ENCODE assay signal across 32 cellular contexts in the genomic region with DNA sequence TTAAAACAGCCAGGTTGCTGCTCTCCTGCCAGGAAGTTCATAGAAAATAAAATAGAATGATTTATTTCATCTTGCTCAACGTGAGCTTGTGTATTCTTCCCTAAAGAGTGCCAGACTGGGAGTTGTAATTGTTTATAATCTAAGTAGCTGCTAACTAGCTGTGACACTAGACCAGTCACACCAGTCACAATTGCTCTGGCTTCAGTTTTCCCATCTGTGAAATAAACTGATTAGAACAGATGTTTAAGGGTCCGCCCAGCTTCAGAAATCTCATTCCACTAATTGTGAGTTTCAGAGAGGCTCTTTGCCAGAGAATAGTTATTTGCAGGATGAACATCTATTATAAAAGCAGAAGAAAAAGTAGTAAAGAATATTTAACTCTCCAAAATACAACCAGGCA.
"Had no signal": no experiment of that assay in that cellular context is flagged by ENCODE, and none has a peak within 500 bp of the region (broad histone marks: within the 10 kb centered on the region; RNA-seq: fewer than 3 reads in every experiment).

No MANE protein-coding gene starts in this region.

- ATAC-seq: activated CD8-positive, alpha-beta T cell treated with anti-CD3 and anti-CD28 coated beads for 36 hours; activated T-cell treated with anti-CD3 and anti-CD28 coated beads, Interleukin-2, amount 50 U/mL, for 4 hours; activated T-helper 17 cell treated with anti-CD3 and anti-CD28 coated beads, Interleukin-2, amount 50 U/mL, for 72 hours; gastroesophageal sphincter; heart left ventricle; left lung; lower lobe of right lung; pancreas; sciatic nerve; stimulated activated memory B cell treated with anti-CD40 and anti-IgM and Interleukin-4, amounts not matched to agents 10 μg/mL and 1 μg/mL and 100 μg/mL, for 72 hours; stimulated activated naive CD8-positive, alpha-beta T cell treated with anti-CD3 and anti-CD28 coated beads, Interleukin-15, amount 100 ng/mL, for 72 hours; T-helper 17 cell; WTC11 had no signal

- H3K36me3 ChIP-seq: gastroesophageal sphincter, heart left ventricle, left lung, lower lobe of right lung, pancreas, prostate gland, vagina had no signal

- H3K27ac ChIP-seq: gastroesophageal sphincter, heart left ventricle, left lung, lower lobe of right lung, pancreas, prostate gland, skin epidermis, vagina had no signal

- H3K9me3 ChIP-seq: gastroesophageal sphincter, heart left ventricle, left lung, lower lobe of right lung, pancreas, prostate gland, vagina had no signal

- H3K4me1 ChIP-seq: left lung, lower lobe of right lung, pancreas, prostate gland, vagina had no signal

- DNase-seq: activated CD4-positive, alpha-beta T cell treated with anti-CD3 and anti-CD28 coated beads, Interleukin-2, amount 50 U/mL, for 1 hour; activated CD8-positive, alpha-beta T cell treated with anti-CD3 and anti-CD28 coated beads for 36 hours; activated gamma-delta T cell treated with Interleukin-2 at 50 U/mL for 16 hours; activated naive CD4-positive, alpha-beta T cell treated with anti-CD3 and anti-CD28 coated beads, Interleukin-2, amount 50 U/mL, for 16 hours; activated T-cell treated with anti-CD3 and anti-CD28 coated beads, Interleukin-2, amount 50 U/mL, for 4 hours; amniotic stem cell; central memory CD4-positive, alpha-beta T cell; effector CD4-positive, alpha-beta T cell; heart left ventricle; hypothalamus; immature natural killer cell; left lung; lower lobe of right lung; naive B cell; nephron progenitor cell; nucleus accumbens; pancreas; retina; stimulated activated CD4-positive, alpha-beta T cell treated with anti-CD3 and anti-CD28 coated beads, Interleukin-4, amount 100 ng/mL, for 24 hours; stimulated activated naive CD8-positive, alpha-beta T cell treated with anti-CD3 and anti-CD28 coated beads, Interleukin-15, amount 100 ng/mL, for 72 hours; substantia nigra; SW 1271; T-helper 17 cell; T1000 had no signal

- H3K4me3 ChIP-seq: gastroesophageal sphincter, heart left ventricle, left lung, lower lobe of right lung, pancreas, prostate gland, skin epidermis, vagina had no signal

- H3K27me3 ChIP-seq: gastroesophageal sphincter, heart left ventricle, left lung, pancreas, vagina had no signal
